Comparison of ENCODE assay signal across 36 cellular contexts in genomic region chr6:50047026-50047425, GRCh38. TPM values are rescaled to one million over a fixed set of nuclear protein-coding genes. Genes with fewer than 3 reads are reported as not detected.
"Had no signal": no experiment of that assay in that cellular context is flagged by ENCODE, and none has a peak within 500 bp of the region (broad histone marks: within the 10 kb centered on the region; RNA-seq: fewer than 3 reads in every experiment).

No MANE protein-coding gene starts in this region.

- H3K27ac ChIP-seq: adrenal gland, body of pancreas, colonic mucosa, epithelial cell of prostate, esophagus squamous epithelium, gastroesophageal sphincter, WERI-Rb-1 had no signal

- H3K27ac Mint-ChIP-seq: activated B cell treated with CpG ODN at 0.5 μM for 24 hours; activated CD8-positive, alpha-beta T cell treated with anti-CD3 and anti-CD28 coated beads for 36 hours; activated naive CD4-positive, alpha-beta T cell treated with anti-CD3 and anti-CD28 coated beads for 36 hours; activated naive CD4-positive, alpha-beta T cell treated with anti-CD3 and anti-CD28 coated beads, Interleukin-2, amount 50 U/mL, for 24 hours; activated naive CD8-positive, alpha-beta T cell treated with anti-CD3 and anti-CD28 coated beads for 36 hours; activated naive CD8-positive, alpha-beta T cell treated with anti-CD3 and anti-CD28 coated beads, Interleukin-2, amount 50 U/mL, for 24 hours; activated T-helper 17 cell treated with anti-CD3 and anti-CD28 coated beads, Interleukin-2, amount 50 U/mL, for 72 hours; T-helper 17 cell; T-helper 2 cell treated with Interferon-gamma antibody and Interleukin-4, amounts not matched to agents 5 μg/mL and 100 μg/mL, for 36 hours had no signal

- H3K36me3 Mint-ChIP-seq: activated naive CD4-positive, alpha-beta T cell treated with anti-CD3 and anti-CD28 coated beads, Interleukin-2, amount 50 U/mL, for 24 hours; activated naive CD8-positive, alpha-beta T cell treated with anti-CD3 and anti-CD28 coated beads for 36 hours had no signal

- H3K27me3 Mint-ChIP-seq: activated B cell treated with CpG ODN at 0.5 μM for 24 hours; activated CD8-positive, alpha-beta T cell treated with anti-CD3 and anti-CD28 coated beads for 36 hours; activated naive CD4-positive, alpha-beta T cell treated with anti-CD3 and anti-CD28 coated beads, Interleukin-2, amount 50 U/mL, for 24 hours; activated naive CD8-positive, alpha-beta T cell treated with anti-CD3 and anti-CD28 coated beads for 36 hours; activated naive CD8-positive, alpha-beta T cell treated with anti-CD3 and anti-CD28 coated beads, Interleukin-2, amount 50 U/mL, for 24 hours; activated T-helper 17 cell treated with anti-CD3 and anti-CD28 coated beads, Interleukin-2, amount 50 U/mL, for 72 hours; T-helper 17 cell had no signal

- FAIRE-seq: endometrium, endothelial cell of umbilical vein had no signal

- ATAC-seq: activated CD4-positive, CD25-positive, alpha-beta regulatory T cell treated with anti-CD3 and anti-CD28 coated beads, Interleukin-2, amount 50 U/mL, for 24 hours; activated CD8-positive, alpha-beta T cell treated with anti-CD3 and anti-CD28 coated beads for 36 hours; activated naive CD8-positive, alpha-beta T cell treated with anti-CD3 and anti-CD28 coated beads, Interleukin-2, amount 50 U/mL, for 24 hours; activated T-cell treated with anti-CD3 and anti-CD28 coated beads, Interleukin-2, amount 50 U/mL, for 4 hours; activated T-helper 17 cell treated with anti-CD3 and anti-CD28 coated beads, Interleukin-2, amount 50 U/mL, for 72 hours; body of pancreas; gastroesophageal sphincter; T-helper 17 cell had no signal

- H3K9me3 Mint-ChIP-seq: activated B cell treated with CpG ODN at 0.5 μM for 24 hours; activated CD8-positive, alpha-beta T cell treated with anti-CD3 and anti-CD28 coated beads for 36 hours; activated naive CD4-positive, alpha-beta T cell treated with anti-CD3 and anti-CD28 coated beads for 36 hours; activated naive CD4-positive, alpha-beta T cell treated with anti-CD3 and anti-CD28 coated beads, Interleukin-2, amount 50 U/mL, for 24 hours; activated naive CD8-positive, alpha-beta T cell treated with anti-CD3 and anti-CD28 coated beads for 36 hours; activated T-cell treated with anti-CD3 and anti-CD28 coated beads, Interleukin-2, amount 50 U/mL, for 4 hours; T-helper 2 cell treated with Interferon-gamma antibody and Interleukin-4, amounts not matched to agents 5 μg/mL and 100 μg/mL, for 36 hours had no signal

- H3K36me3 ChIP-seq: adrenal gland, colonic mucosa, esophagus squamous epithelium, gastroesophageal sphincter, WERI-Rb-1 had no signal

- H3K4me3 Mint-ChIP-seq: activated B cell treated with CpG ODN at 0.5 μM for 24 hours; activated CD8-positive, alpha-beta T cell treated with anti-CD3 and anti-CD28 coated beads for 36 hours; activated naive CD4-positive, alpha-beta T cell treated with anti-CD3 and anti-CD28 coated beads for 36 hours; activated naive CD4-positive, alpha-beta T cell treated with anti-CD3 and anti-CD28 coated beads, Interleukin-2, amount 50 U/mL, for 24 hours; activated naive CD8-positive, alpha-beta T cell treated with anti-CD3 and anti-CD28 coated beads for 36 hours; activated naive CD8-positive, alpha-beta T cell treated with anti-CD3 and anti-CD28 coated beads, Interleukin-2, amount 50 U/mL, for 24 hours; activated T-cell treated with anti-CD3 and anti-CD28 coated beads, Interleukin-2, amount 50 U/mL, for 4 hours; activated T-helper 17 cell treated with anti-CD3 and anti-CD28 coated beads, Interleukin-2, amount 50 U/mL, for 72 hours; T-helper 17 cell; T-helper 2 cell treated with Interferon-gamma antibody and Interleukin-4, amounts not matched to agents 5 μg/mL and 100 μg/mL, for 36 hours had no signal

- H3K4me1 Mint-ChIP-seq: activated B cell treated with CpG ODN at 0.5 μM for 24 hours; activated naive CD4-positive, alpha-beta T cell treated with anti-CD3 and anti-CD28 coated beads, Interleukin-2, amount 50 U/mL, for 24 hours; activated naive CD8-positive, alpha-beta T cell treated with anti-CD3 and anti-CD28 coated beads for 36 hours; activated naive CD8-positive, alpha-beta T cell treated with anti-CD3 and anti-CD28 coated beads, Interleukin-2, amount 50 U/mL, for 24 hours; activated T-helper 17 cell treated with anti-CD3 and anti-CD28 coated beads, Interleukin-2, amount 50 U/mL, for 72 hours; T-helper 17 cell had no signal

- H3K4me3 ChIP-seq: adrenal gland, body of pancreas, colonic mucosa, esophagus squamous epithelium, gastroesophageal sphincter had no signal

- H3K9me3 ChIP-seq: adrenal gland, body of pancreas, colonic mucosa, esophagus squamous epithelium, gastroesophageal sphincter had no signal

- DNase-seq: activated B cell treated with CpG ODN at 0.5 μM for 24 hours; activated CD4-positive, alpha-beta T cell treated with anti-CD3 and anti-CD28 coated beads for 48 hours; activated CD4-positive, alpha-beta T cell treated with anti-CD3 and anti-CD28 coated beads, Interleukin-2, amount 50 U/mL, for 1 hour; activated CD4-positive, alpha-beta T cell treated with anti-CD3 and anti-CD28 coated beads, Interleukin-2, amount 50 U/mL, for 48 hours; activated CD8-positive, alpha-beta memory T cell treated with anti-CD3 and anti-CD28 coated beads for 24 hours; activated CD8-positive, alpha-beta T cell treated with anti-CD3 and anti-CD28 coated beads for 36 hours; activated effector memory CD4-positive, alpha-beta T cell treated with anti-CD3 and anti-CD28 coated beads, Interleukin-2, amount 50 U/mL, for 16 hours; activated naive CD4-positive, alpha-beta T cell treated with anti-CD3 and anti-CD28 coated beads for 36 hours; activated naive CD8-positive, alpha-beta T cell treated with anti-CD3 and anti-CD28 coated beads for 36 hours; activated naive CD8-positive, alpha-beta T cell treated with anti-CD3 and anti-CD28 coated beads, Interleukin-2, amount 50 U/mL, for 24 hours; activated T-cell treated with anti-CD3 and anti-CD28 coated beads, Interleukin-2, amount 50 U/mL, for 4 hours; adrenal gland; aorta; body of pancreas; caudate nucleus; colonic mucosa; effector CD8-positive, alpha-beta T cell; esophagus squamous epithelium; foreskin melanocyte; T-helper 1 cell; T-helper 17 cell; T1000; WERI-Rb-1 had no signal

- H3K4me1 ChIP-seq: adrenal gland, body of pancreas, colonic mucosa, esophagus squamous epithelium, gastroesophageal sphincter had no signal

RNA-seq across cellular contexts. Expression of gene DEFB112, which starts 2.7 kb away (rescaled TPM):
- total RNA-seq: activated B cell treated with CpG ODN at 0.5 μM for 24 hours; activated CD8-positive, alpha-beta T cell treated with anti-CD3 and anti-CD28 coated beads for 36 hours; activated naive CD4-positive, alpha-beta T cell treated with anti-CD3 and anti-CD28 coated beads for 36 hours; activated naive CD8-positive, alpha-beta T cell treated with anti-CD3 and anti-CD28 coated beads for 36 hours; activated T-cell treated with anti-CD3 and anti-CD28 coated beads, Interleukin-2, amount 50 U/mL, for 4 hours; activated T-helper 17 cell treated with anti-CD3 and anti-CD28 coated beads, Interleukin-2, amount 50 U/mL, for 72 hours; adrenal gland; aorta; body of pancreas; colonic mucosa; dermis microvascular lymphatic vessel endothelial cell; endothelial cell of umbilical vein; esophagus squamous epithelium; fibroblast of lung; fibroblast of villous mesenchyme; gastroesophageal sphincter; glomerular endothelial cell; T-helper 17 cell had no signal
- polyA plus RNA-seq: adrenal gland, aorta, endothelial cell of umbilical vein, esophagus, fibroblast of lung had no signal

RNA-seq across cellular contexts. Expression of gene DEFB110, which starts 25.2 kb away (rescaled TPM):
- total RNA-seq: activated B cell treated with CpG ODN at 0.5 μM for 24 hours; activated CD8-positive, alpha-beta T cell treated with anti-CD3 and anti-CD28 coated beads for 36 hours; activated naive CD4-positive, alpha-beta T cell treated with anti-CD3 and anti-CD28 coated beads for 36 hours; activated naive CD8-positive, alpha-beta T cell treated with anti-CD3 and anti-CD28 coated beads for 36 hours; activated T-cell treated with anti-CD3 and anti-CD28 coated beads, Interleukin-2, amount 50 U/mL, for 4 hours; activated T-helper 17 cell treated with anti-CD3 and anti-CD28 coated beads, Interleukin-2, amount 50 U/mL, for 72 hours; adrenal gland; aorta; body of pancreas; colonic mucosa; dermis microvascular lymphatic vessel endothelial cell; endothelial cell of umbilical vein; esophagus squamous epithelium; fibroblast of lung; fibroblast of villous mesenchyme; gastroesophageal sphincter; glomerular endothelial cell; T-helper 17 cell had no signal
- polyA plus RNA-seq: adrenal gland, aorta, endothelial cell of umbilical vein, esophagus, fibroblast of lung had no signal
